In the genomic region with DNA sequence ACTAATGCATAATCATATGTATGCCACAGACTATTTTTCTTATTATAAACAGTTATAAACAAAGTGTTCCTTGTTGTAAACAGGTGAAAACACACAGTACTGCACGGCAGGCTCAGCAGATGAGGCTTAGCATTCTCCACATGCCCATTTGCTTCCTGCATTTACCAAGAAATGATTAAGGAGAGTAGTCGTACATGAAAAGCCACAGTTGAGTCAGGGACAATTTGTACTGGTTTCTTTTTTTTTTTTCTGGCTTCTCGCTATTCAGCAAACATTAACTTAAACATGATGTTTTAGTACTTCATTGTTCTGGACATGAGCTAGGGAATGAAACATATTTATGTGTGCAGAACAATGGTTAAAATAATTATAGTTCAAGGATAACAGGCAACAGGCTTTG, we compare ENCODE assay signal across 22 cellular contexts.
"Had no signal": no experiment of that assay in that cellular context is flagged by ENCODE, and none has a peak within 500 bp of the region (broad histone marks: within the 10 kb centered on the region; RNA-seq: fewer than 3 reads in every experiment).

No MANE protein-coding gene starts in this region.

- H2AFZ ChIP-seq: parathyroid adenoma had no signal

- DNase-seq: activated CD4-positive, alpha-beta T cell treated with anti-CD3 and anti-CD28 coated beads, Interleukin-2, amount 10 ng/mL, durations not matched to agents 7 days and 5 days; activated CD4-positive, CD25-positive, alpha-beta regulatory T cell treated with anti-CD3 and anti-CD28 coated beads, Interleukin-2, amount 50 U/mL, for 72 hours; activated CD8-positive, alpha-beta memory T cell treated with anti-CD3 and anti-CD28 coated beads, Interleukin-2, amount 10 ng/mL, durations not matched to agents 7 days and 5 days; activated CD8-positive, alpha-beta T cell treated with anti-CD3 and anti-CD28 coated beads for 36 hours; activated gamma-delta T cell treated with Interleukin-2 at 50 U/mL for 16 hours; activated T-cell treated with anti-CD3 and anti-CD28 coated beads for 4 hours; aorta; brain microvascular endothelial cell; colonic mucosa; endodermal cell; heart left ventricle; left colon; mucosa of descending colon; nucleus accumbens; right lobe of liver; small intestine; stimulated activated CD4-positive, alpha-beta T cell treated with anti-CD3 and anti-CD28 coated beads, Interleukin-15, amount 100 ng/mL, for 24 hours; SW 1271; testis; WERI-Rb-1 had no signal

- ATAC-seq: activated CD8-positive, alpha-beta memory T cell treated with anti-CD3 and anti-CD28 coated beads, Interleukin-2, amount 10 ng/mL, durations not matched to agents 7 days and 5 days; activated CD8-positive, alpha-beta T cell treated with anti-CD3 and anti-CD28 coated beads for 36 hours; heart left ventricle; left colon; mucosa of descending colon; right lobe of liver; stimulated activated memory B cell treated with anti-CD40 and anti-IgM and Interleukin-4, amounts not matched to agents 10 μg/mL and 1 μg/mL and 100 μg/mL, for 72 hours had no signal

- H3K36me3 ChIP-seq: colonic mucosa had no signal

- H3K27me3 ChIP-seq: brain microvascular endothelial cell, colonic mucosa, heart left ventricle, right lobe of liver, testis had no signal

- H3K27ac ChIP-seq: brain microvascular endothelial cell, colonic mucosa, heart left ventricle, parathyroid adenoma, right lobe of liver, testis, WERI-Rb-1 had no signal

- H3K4me1 ChIP-seq: colonic mucosa, parathyroid adenoma, right lobe of liver, testis had no signal

- H3K9me3 ChIP-seq: colonic mucosa, mucosa of descending colon, right lobe of liver, testis had no signal

- H3K4me3 ChIP-seq: colonic mucosa, heart left ventricle, mucosa of descending colon, right lobe of liver, testis had no signal

- H3K9ac ChIP-seq: parathyroid adenoma had no signal
